Comparison of ENCODE assay signal across 2 cellular contexts in the genomic region with DNA sequence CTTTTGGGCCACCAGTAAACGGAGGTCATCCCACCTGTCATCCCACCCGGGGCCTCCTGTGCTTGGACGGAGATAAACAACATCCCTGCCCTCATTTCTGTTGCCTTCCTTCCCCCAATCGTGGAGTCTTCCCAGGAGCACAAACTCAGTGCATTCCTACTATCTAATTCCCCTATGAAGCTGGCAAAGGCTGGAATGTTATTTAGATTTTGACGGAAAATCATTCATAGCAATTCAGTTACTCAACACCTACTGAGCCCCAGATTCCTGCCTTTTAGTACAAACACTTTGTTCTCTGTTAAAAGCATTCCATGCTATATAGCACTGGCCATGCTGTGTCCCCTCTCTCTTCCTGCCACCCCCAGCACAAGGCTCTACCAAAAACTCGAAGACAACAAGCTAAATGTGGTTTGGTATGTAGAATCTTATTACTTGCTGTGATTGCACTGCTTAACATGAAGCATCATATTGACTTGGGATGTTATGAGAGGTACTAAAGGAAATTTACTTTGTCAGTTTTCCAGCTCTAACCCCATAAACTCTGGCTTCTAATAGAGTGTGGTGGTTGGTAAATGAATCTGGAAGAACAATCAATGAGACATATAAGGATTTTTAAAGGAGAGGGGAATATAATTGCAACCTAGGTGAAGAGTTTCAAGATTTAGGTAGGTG.
TF ChIP-seq lines count a peak whose summit lies in the region.

No MANE protein-coding gene starts in this region.

TF ChIP-seq in GM12878, 131 proteins besides CTCF, POLR2A, EP300 and RAD21:
- TF ChIP-seq TCF12 (IDR thresholded peaks at IDR 0.05; ENCODE audit: low read depth, low read length), result no peak
- TF ChIP-seq, protein P1, sequence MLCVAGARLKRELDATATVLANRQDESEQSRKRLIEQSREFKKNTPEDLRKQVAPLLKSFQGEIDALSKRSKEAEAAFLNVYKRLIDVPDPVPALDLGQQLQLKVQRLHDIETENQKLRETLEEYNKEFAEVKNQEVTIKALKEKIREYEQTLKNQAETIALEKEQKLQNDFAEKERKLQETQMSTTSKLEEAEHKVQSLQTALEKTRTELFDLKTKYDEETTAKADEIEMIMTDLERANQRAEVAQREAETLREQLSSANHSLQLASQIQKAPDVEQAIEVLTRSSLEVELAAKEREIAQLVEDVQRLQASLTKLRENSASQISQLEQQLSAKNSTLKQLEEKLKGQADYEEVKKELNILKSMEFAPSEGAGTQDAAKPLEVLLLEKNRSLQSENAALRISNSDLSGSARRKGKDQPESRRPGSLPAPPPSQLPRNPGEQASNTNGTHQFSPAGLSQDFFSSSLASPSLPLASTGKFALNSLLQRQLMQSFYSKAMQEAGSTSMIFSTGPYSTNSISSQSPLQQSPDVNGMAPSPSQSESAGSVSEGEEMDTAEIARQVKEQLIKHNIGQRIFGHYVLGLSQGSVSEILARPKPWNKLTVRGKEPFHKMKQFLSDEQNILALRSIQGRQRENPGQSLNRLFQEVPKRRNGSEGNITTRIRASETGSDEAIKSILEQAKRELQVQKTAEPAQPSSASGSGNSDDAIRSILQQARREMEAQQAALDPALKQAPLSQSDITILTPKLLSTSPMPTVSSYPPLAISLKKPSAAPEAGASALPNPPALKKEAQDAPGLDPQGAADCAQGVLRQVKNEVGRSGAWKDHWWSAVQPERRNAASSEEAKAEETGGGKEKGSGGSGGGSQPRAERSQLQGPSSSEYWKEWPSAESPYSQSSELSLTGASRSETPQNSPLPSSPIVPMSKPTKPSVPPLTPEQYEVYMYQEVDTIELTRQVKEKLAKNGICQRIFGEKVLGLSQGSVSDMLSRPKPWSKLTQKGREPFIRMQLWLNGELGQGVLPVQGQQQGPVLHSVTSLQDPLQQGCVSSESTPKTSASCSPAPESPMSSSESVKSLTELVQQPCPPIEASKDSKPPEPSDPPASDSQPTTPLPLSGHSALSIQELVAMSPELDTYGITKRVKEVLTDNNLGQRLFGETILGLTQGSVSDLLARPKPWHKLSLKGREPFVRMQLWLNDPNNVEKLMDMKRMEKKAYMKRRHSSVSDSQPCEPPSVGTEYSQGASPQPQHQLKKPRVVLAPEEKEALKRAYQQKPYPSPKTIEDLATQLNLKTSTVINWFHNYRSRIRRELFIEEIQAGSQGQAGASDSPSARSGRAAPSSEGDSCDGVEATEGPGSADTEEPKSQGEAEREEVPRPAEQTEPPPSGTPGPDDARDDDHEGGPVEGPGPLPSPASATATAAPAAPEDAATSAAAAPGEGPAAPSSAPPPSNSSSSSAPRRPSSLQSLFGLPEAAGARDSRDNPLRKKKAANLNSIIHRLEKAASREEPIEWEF (IDR thresholded peaks at IDR 0.05; ENCODE audit: insufficient replicate concordance, low read depth, low read length), result no peak
- TF ChIP-seq PAX5 (IDR thresholded peaks at IDR 0.05; ENCODE audit: borderline replicate concordance, low read depth, low read length), result no peak
- TF ChIP-seq, protein P2, sequence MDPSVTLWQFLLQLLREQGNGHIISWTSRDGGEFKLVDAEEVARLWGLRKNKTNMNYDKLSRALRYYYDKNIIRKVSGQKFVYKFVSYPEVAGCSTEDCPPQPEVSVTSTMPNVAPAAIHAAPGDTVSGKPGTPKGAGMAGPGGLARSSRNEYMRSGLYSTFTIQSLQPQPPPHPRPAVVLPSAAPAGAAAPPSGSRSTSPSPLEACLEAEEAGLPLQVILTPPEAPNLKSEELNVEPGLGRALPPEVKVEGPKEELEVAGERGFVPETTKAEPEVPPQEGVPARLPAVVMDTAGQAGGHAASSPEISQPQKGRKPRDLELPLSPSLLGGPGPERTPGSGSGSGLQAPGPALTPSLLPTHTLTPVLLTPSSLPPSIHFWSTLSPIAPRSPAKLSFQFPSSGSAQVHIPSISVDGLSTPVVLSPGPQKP (IDR thresholded peaks at IDR 0.05; ENCODE audit: low read depth, low read length), result no peak
- no peak for TF ChIP-seq EED (IDR thresholded peaks at IDR 0.05; ENCODE audit: low read depth)
- no peak for TF ChIP-seq LARP7 (IDR thresholded peaks at IDR 0.05)
- TF ChIP-seq, protein P3, sequence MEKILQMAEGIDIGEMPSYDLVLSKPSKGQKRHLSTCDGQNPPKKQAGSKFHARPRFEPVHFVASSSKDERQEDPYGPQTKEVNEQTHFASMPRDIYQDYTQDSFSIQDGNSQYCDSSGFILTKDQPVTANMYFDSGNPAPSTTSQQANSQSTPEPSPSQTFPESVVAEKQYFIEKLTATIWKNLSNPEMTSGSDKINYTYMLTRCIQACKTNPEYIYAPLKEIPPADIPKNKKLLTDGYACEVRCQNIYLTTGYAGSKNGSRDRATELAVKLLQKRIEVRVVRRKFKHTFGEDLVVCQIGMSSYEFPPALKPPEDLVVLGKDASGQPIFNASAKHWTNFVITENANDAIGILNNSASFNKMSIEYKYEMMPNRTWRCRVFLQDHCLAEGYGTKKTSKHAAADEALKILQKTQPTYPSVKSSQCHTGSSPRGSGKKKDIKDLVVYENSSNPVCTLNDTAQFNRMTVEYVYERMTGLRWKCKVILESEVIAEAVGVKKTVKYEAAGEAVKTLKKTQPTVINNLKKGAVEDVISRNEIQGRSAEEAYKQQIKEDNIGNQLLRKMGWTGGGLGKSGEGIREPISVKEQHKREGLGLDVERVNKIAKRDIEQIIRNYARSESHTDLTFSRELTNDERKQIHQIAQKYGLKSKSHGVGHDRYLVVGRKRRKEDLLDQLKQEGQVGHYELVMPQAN (conservative IDR thresholded peaks at IDR 0.05), result no peak
- TF ChIP-seq EZH2 (IDR thresholded peaks at IDR 0.05; ENCODE audit: borderline replicate concordance, control insufficient read depth, low read depth, low read length), result no peak
- TF ChIP-seq, protein P4, sequence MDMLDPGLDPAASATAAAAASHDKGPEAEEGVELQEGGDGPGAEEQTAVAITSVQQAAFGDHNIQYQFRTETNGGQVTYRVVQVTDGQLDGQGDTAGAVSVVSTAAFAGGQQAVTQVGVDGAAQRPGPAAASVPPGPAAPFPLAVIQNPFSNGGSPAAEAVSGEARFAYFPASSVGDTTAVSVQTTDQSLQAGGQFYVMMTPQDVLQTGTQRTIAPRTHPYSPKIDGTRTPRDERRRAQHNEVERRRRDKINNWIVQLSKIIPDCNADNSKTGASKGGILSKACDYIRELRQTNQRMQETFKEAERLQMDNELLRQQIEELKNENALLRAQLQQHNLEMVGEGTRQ (IDR thresholded peaks at IDR 0.05; ENCODE audit: borderline replicate concordance, low read depth, low read length), result no peak
- no peak for TF ChIP-seq MEF2B (IDR thresholded peaks at IDR 0.05; ENCODE audit: partially characterized antibody, poor library complexity, severe bottlenecking)
- no peak for TF ChIP-seq BHLHE40 (IDR thresholded peaks at IDR 0.05; ENCODE audit: borderline replicate concordance in 1 of 2, low read depth in 2 of 2, low read length in 1 of 2)
- TF ChIP-seq IRF4 (IDR thresholded peaks at IDR 0.05; ENCODE audit: low read depth, low read length), result no peak
- TF ChIP-seq SMAD1 (IDR thresholded peaks at IDR 0.05; ENCODE audit: low read depth, partially characterized antibody), result no peak
- no peak for TF ChIP-seq CBX3 (IDR thresholded peaks at IDR 0.05; ENCODE audit: borderline replicate concordance, low read depth)

TF ChIP-seq in HEK293T, 16 proteins besides CTCF, POLR2A, EP300 and RAD21:
- TF ChIP-seq ELF4 (IDR thresholded peaks at IDR 0.05) (no peak), LEF1 (IDR thresholded peaks at IDR 0.05; ENCODE audit: borderline replicate concordance) (no peak), ZNF384 (IDR thresholded peaks at IDR 0.05) (no peak), HDGF (IDR thresholded peaks at IDR 0.05; ENCODE audit: borderline replicate concordance) (no peak), NFRKB (IDR thresholded peaks at IDR 0.05) (no peak), FOXA1 (IDR thresholded peaks at IDR 0.05) (no peak), L3MBTL2 (conservative IDR thresholded peaks at IDR 0.05) (no peak), ARNT (IDR thresholded peaks at IDR 0.05) (no peak), FOXK2 (IDR thresholded peaks at IDR 0.05) (no peak), SUZ12 (IDR thresholded peaks at IDR 0.05) (no peak), TARDBP (IDR thresholded peaks at IDR 0.05) (no peak)
- TF ChIP-seq, protein P5, sequence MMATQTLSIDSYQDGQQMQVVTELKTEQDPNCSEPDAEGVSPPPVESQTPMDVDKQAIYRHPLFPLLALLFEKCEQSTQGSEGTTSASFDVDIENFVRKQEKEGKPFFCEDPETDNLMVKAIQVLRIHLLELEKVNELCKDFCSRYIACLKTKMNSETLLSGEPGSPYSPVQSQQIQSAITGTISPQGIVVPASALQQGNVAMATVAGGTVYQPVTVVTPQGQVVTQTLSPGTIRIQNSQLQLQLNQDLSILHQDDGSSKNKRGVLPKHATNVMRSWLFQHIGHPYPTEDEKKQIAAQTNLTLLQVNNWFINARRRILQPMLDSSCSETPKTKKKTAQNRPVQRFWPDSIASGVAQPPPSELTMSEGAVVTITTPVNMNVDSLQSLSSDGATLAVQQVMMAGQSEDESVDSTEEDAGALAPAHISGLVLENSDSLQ (IDR thresholded peaks at IDR 0.05), result no peak
